ENCODE assay signal across 13 cellular contexts in the genomic region with DNA sequence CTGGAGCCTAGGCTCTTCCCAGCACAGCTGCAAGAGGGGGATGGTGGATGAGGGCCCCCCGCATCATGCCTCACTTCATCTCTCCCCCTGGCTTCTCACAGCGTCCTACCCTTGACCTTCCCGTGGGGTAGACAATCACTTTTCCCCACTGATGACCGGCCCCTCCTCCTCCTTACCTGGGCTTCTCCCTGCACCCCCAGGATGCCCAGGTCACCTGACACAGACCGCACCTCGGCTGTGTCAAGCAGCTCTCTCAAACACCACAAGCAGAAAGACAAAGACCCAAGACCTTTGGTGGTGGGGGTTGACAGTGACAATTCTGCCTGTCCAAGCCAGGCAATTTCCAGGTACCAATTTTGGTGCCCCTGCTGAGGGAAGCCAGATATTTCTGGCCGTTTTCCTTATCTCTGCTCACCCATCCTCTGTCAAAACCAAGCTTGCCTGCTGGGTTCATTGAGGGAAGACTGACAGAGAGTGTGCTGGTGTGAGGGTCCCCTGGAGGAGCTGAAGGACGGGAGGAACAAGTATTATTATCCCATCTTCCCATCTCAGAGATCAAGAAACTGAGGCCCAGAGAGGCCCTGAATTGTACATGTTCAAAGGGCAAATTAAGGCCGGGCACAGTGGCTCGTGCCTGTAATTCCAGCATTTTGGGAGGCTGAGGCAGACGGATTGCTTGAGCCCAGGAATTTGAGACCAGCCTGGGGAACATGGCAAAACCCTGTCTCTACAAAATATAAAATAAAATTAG. TPM values are rescaled to one million over a fixed set of nuclear protein-coding genes. Genes with fewer than 3 reads are reported as not detected.
DNase-seq lines count a peak whose midpoint lies in the region; ATAC-seq and TF ChIP-seq lines count a peak whose summit lies in the region.
"Had no signal": no experiment of that assay in that cellular context is flagged by ENCODE, and none has a peak within 500 bp of the region (broad histone marks: within the 10 kb centered on the region; RNA-seq: fewer than 3 reads in every experiment).

No MANE protein-coding gene starts in this region.

- H3K4me1 Mint-ChIP-seq in activated CD4-positive, alpha-beta T cell treated with anti-CD3 and anti-CD28 coated beads for 36 hours = peaks cover 14% of the 10 kb centered on the region
- H3K4me1 Mint-ChIP-seq in endothelial cell (ENCODE audit: unreplicated experiment) = peaks cover 47% of the 10 kb centered on the region

- TF ChIP-seq POLR2A in gastrocnemius medialis (IDR thresholded peaks at IDR 0.05) = no peak

- peak overlapping the region; percentile 31 for H3K27ac Mint-ChIP-seq in activated CD4-positive, alpha-beta T cell treated with anti-CD3 and anti-CD28 coated beads for 36 hours
- peak overlapping the region; percentile 87 for H3K27ac Mint-ChIP-seq in endothelial cell (ENCODE audit: unreplicated experiment)
- H3K27ac Mint-ChIP-seq: type B pancreatic cell had no signal

- no peaks in the 10 kb centered on the region for H3K9me3 ChIP-seq in gastrocnemius medialis

- in situ Hi-C loops in gastrocnemius medialis (cut with MboI; ENCODE audit: low sequenced_read_pairs in 4 of 4) = no loop called here

- peaks cover 4% of the 10 kb centered on the region for H3K36me3 Mint-ChIP-seq in activated CD4-positive, alpha-beta T cell treated with anti-CD3 and anti-CD28 coated beads for 36 hours (ENCODE audit: low read depth)
- H3K36me3 Mint-ChIP-seq in endothelial cell (ENCODE audit: low read depth, unreplicated experiment) = peaks cover 7% of the 10 kb centered on the region

- DNase-seq in activated CD4-positive, alpha-beta T cell treated with anti-CD3 and anti-CD28 coated beads for 36 hours = no peak
- DNase-seq in activated CD4-positive, alpha-beta T cell treated with anti-CD3 and anti-CD28 coated beads for 48 hours = no peak
- DNase-seq in endothelial cell (ENCODE audit: low spot score) (no peak), gastrocnemius medialis (no peak), NOMO-1 treated with DMSO at 0.1 percent for 48 hours (lab: John Stamatoyannopoulos, UW; ENCODE audit: unreplicated experiment) (no peak)
- DNase-seq: NCI-H1048, NCI-H510A, RPMI8226 had no signal

- H3K4me3 ChIP-seq in gastrocnemius medialis = no peak overlapping the region
- H3K4me3 ChIP-seq: cardiac muscle cell had no signal

- POLR2A ChIA-PET in activated CD4-positive, alpha-beta T cell treated with anti-CD3 and anti-CD28 coated beads for 36 hours (lab: Charles Lee) = interaction anchor here (0.6 kb wide), 1 partner anchor 20 kb away, joined by 3 read pairs; no protein-coding TSS in a partner anchor

- H3K27me3 Mint-ChIP-seq in activated CD4-positive, alpha-beta T cell treated with anti-CD3 and anti-CD28 coated beads for 36 hours = no peaks in the 10 kb centered on the region
- peaks cover 18% of the 10 kb centered on the region for H3K27me3 Mint-ChIP-seq in endothelial cell (ENCODE audit: unreplicated experiment)
- H3K27me3 Mint-ChIP-seq: type B pancreatic cell had no signal

- CTCF ChIA-PET in activated CD4-positive, alpha-beta T cell treated with anti-CD3 and anti-CD28 coated beads for 36 hours (lab: Charles Lee) = interaction anchor here (1.5 kb wide), 1 partner anchor 9 kb away, joined by 3 read pairs; the partner anchor contains the start of gene PLA2G6

- no peak for ATAC-seq in activated CD4-positive, alpha-beta T cell treated with anti-CD3 and anti-CD28 coated beads for 36 hours
- no peak for ATAC-seq in gastrocnemius medialis
- ATAC-seq in GM19035 (IDR thresholded peaks at IDR 0.05; ENCODE audit: unreplicated experiment) = no peak
- ATAC-seq in GM21381 (IDR thresholded peaks at IDR 0.05; ENCODE audit: unreplicated experiment) = no peak

- intact Hi-C loops in activated CD4-positive, alpha-beta T cell treated with anti-CD3 and anti-CD28 coated beads for 36 hours (cut with DNase I, micrococcal nuclease) = no loop called here
- intact Hi-C loops in gastrocnemius medialis (cut with DNase I; ENCODE audit: low total_unique reads) = loop anchor here (10.0 kb wide), 1 partner anchor 531 kb away; the partner anchor contains the start of genes GTPBP1 and JOSD1

- no peaks in the 10 kb centered on the region for H3K27me3 ChIP-seq in gastrocnemius medialis
- H3K27me3 ChIP-seq: cardiac muscle cell had no signal

- TF ChIP-seq CTCF in VCaP (conservative IDR thresholded peaks at IDR 0.05) (no peak), endothelial cell (IDR thresholded peaks at IDR 0.05; ENCODE audit: unreplicated experiment) (no peak), gastrocnemius medialis (IDR thresholded peaks at IDR 0.05 in 4 of 5, conservative IDR thresholded peaks at IDR 0.05 in 1 of 5) (no peak)

- H3K36me3 ChIP-seq in gastrocnemius medialis = no peaks in the 10 kb centered on the region
- H3K36me3 ChIP-seq: cardiac muscle cell had no signal

- no peak overlapping the region for H3K4me3 Mint-ChIP-seq in activated CD4-positive, alpha-beta T cell treated with anti-CD3 and anti-CD28 coated beads for 36 hours
- no peak overlapping the region for H3K4me3 Mint-ChIP-seq in endothelial cell (ENCODE audit: unreplicated experiment)
- H3K4me3 Mint-ChIP-seq: type B pancreatic cell had no signal

- H3K4me1 ChIP-seq in gastrocnemius medialis = peaks cover 55 to 75% of the 10 kb centered on the region in 2 donors

- H3K27ac ChIP-seq in VCaP (peak overlapping the region; percentile 35), gastrocnemius medialis (peak overlapping the region; percentile 77 to 97 (median 92))
- H3K27ac ChIP-seq: cardiac muscle cell had no signal

- H3K9me3 Mint-ChIP-seq in activated CD4-positive, alpha-beta T cell treated with anti-CD3 and anti-CD28 coated beads for 36 hours (ENCODE audit: low read depth) = no peaks in the 10 kb centered on the region
- H3K9me3 Mint-ChIP-seq in endothelial cell (ENCODE audit: unreplicated experiment) = no peaks in the 10 kb centered on the region
- H3K9me3 Mint-ChIP-seq: type B pancreatic cell had no signal

RNA-seq across cellular contexts. Expression of gene PLA2G6, which starts 8.3 kb away (rescaled TPM):
- total RNA-seq in activated CD4-positive, alpha-beta T cell treated with anti-CD3 and anti-CD28 coated beads for 36 hours = 10 to 100 TPM; 54.0 to 57.3 TPM
- total RNA-seq in endothelial cell (ENCODE audit: unreplicated experiment) = 22.5 TPM
- 10 to 100 TPM in 2 of 4 donors, 1 to 10 TPM in 2; 9.1 to 19.5 (median 12.1) TPM for total RNA-seq in gastrocnemius medialis

RNA-seq across cellular contexts. Expression of gene MAFF, which starts 28.5 kb away (rescaled TPM):
- 1 to 10 TPM; 8.3 to 9.4 TPM for total RNA-seq in activated CD4-positive, alpha-beta T cell treated with anti-CD3 and anti-CD28 coated beads for 36 hours
- 3.5 TPM for total RNA-seq in endothelial cell (ENCODE audit: unreplicated experiment)
- total RNA-seq in gastrocnemius medialis = 100 to 1,000 TPM in 1 of 4 donors, 10 to 100 TPM in 3; 19.3 to 448 (median 33.4) TPM
